9 cellular contexts compared by ENCODE assay signal in the genomic region with DNA sequence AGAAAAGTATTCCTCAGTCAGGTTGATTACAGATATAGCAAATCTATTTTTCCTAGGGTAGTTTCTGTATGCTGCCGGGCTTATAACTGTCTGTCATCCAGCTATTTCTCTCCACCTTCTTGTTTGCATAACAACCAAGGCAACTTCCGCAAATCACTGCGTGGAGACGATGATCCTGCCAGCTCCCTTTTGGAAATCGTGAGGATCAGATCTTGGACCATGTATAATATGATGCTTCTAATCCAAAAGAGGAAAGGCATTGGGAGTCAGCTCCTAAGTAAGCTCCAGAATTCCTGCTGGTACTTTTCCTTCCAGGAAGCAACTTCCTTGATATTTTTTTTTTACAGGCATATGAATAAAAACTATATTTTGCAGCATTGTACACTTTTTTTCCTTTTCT. TPM values are rescaled to one million over a fixed set of nuclear protein-coding genes. Genes with fewer than 3 reads are reported as not detected.
DNase-seq lines count a peak whose midpoint lies in the region; ATAC-seq and TF ChIP-seq lines count a peak whose summit lies in the region.
"Had no signal": no experiment of that assay in that cellular context is flagged by ENCODE, and none has a peak within 500 bp of the region (broad histone marks: within the 10 kb centered on the region; RNA-seq: fewer than 3 reads in every experiment).

No MANE protein-coding gene starts in this region.

- H3K9me3 ChIP-seq in Panc1 (ENCODE audit: control insufficient read depth, insufficient read depth, low read depth, low read length) (no peaks in the 10 kb centered on the region), trophoblast cell (ENCODE audit: insufficient read depth, low read depth, low read length) (no peaks in the 10 kb centered on the region)

- TF ChIP-seq CTCF in Panc1 (IDR thresholded peaks at IDR 0.05) (no peak), fibroblast of pulmonary artery (IDR thresholded peaks at IDR 0.05; ENCODE audit: low read length, missing control alignments) (no peak), neural crest cell (conservative IDR thresholded peaks at IDR 0.05) (no peak)

- no peaks in the 10 kb centered on the region for H3K79me2 ChIP-seq in trophoblast cell (ENCODE audit: control insufficient read depth, insufficient read depth, low read length, poor library complexity)

- H3K27ac Mint-ChIP-seq in neural crest cell (ENCODE audit: unreplicated experiment), result no peak overlapping the region

- H2BK12ac ChIP-seq in trophoblast cell (ENCODE audit: low read length), result no peak overlapping the region

- intact Hi-C loops in Panc1 (cut with micrococcal nuclease; ENCODE audit: unreplicated experiment), result loop anchor here (1.0 to 5.0 kb wide), 2 partner anchors 190 to 221 kb away; no protein-coding TSS in a partner anchor

- H3K4ac ChIP-seq in trophoblast cell (ENCODE audit: low read depth, low read length), result no peak overlapping the region

- peaks cover 16% of the 10 kb centered on the region for H3K4me1 Mint-ChIP-seq in neural crest cell

- peak overlapping the region; percentile 81 for H3K4me3 Mint-ChIP-seq in neural crest cell

- no peak overlapping the region for H3K14ac ChIP-seq in trophoblast cell (ENCODE audit: low read length)

- H2AK5ac ChIP-seq in trophoblast cell (ENCODE audit: low read length), result no peak overlapping the region

- no peaks in the 10 kb centered on the region for H3K79me1 ChIP-seq in trophoblast cell (ENCODE audit: low read length)

- H3K36me3 ChIP-seq in Panc1 (ENCODE audit: control insufficient read depth, insufficient read depth, low read length) (no peaks in the 10 kb centered on the region), trophoblast cell (ENCODE audit: control insufficient read depth in 1 of 2, insufficient read depth in 2 of 2, low read length in 2 of 2) (no peaks in the 10 kb centered on the region)

- no peak overlapping the region for H3K4me2 ChIP-seq in trophoblast cell (ENCODE audit: low read length)

- no peak overlapping the region for H4K12ac ChIP-seq in trophoblast cell (ENCODE audit: low read depth, low read length)

- DNase-seq in AG08395 (ENCODE audit: low spot score) (peak; percentile 17), Panc1 (ENCODE audit: low read depth, low spot score) (no peak), fibroblast of pulmonary artery (ENCODE audit: low read depth) (peak; percentile 76), neural crest cell (ENCODE audit: low read depth, low spot score) (no peak), GM03348 (ENCODE audit: low spot score) (no peak), trophoblast cell (no peak), HK-2 (ENCODE audit: unreplicated experiment) (no peak), occipital lobe (lab: John Stamatoyannopoulos, UW) (no peak)

- H3K27me3 ChIP-seq in Panc1 (ENCODE audit: control insufficient read depth, insufficient read depth, low read length), result peaks cover 12% of the 10 kb centered on the region
- H3K27me3 ChIP-seq in trophoblast cell (ENCODE audit: insufficient read depth, low read length), result no peaks in the 10 kb centered on the region

- H2AFZ ChIP-seq in trophoblast cell (ENCODE audit: insufficient read depth, low read length, poor library complexity), result no peak overlapping the region

- no CpG with 5 or more reads among the region's 5 CpGs for WGBS in trophoblast cell (ENCODE audit: extremely low coverage, insufficient coverage, insufficient read length)

- peaks cover 33% of the 10 kb centered on the region for H3K27me3 Mint-ChIP-seq in neural crest cell (ENCODE audit: low read depth)

- H3K4me3 ChIP-seq in Panc1 (ENCODE audit: low read depth in 2 of 2, low read length in 2 of 2) (peak overlapping the region; percentile 30 to 39; a peak in 2 of 4 replicates), fibroblast of pulmonary artery (replicated peaks; ENCODE audit: low read depth, low read length) (peak overlapping the region; percentile 79), trophoblast cell (ENCODE audit: low read depth, low read length) (no peak overlapping the region)
- H3K4me3 ChIP-seq: lung had no signal

- no peak for ATAC-seq in Panc1

- no peaks in the 10 kb centered on the region for H3K4me1 ChIP-seq in Panc1 (ENCODE audit: control insufficient read depth, insufficient read depth, low read length)
- no peaks in the 10 kb centered on the region for H3K4me1 ChIP-seq in trophoblast cell (ENCODE audit: control insufficient read depth in 1 of 2, insufficient read depth in 2 of 2, low read length in 2 of 2)

- no peak overlapping the region for H4K8ac ChIP-seq in trophoblast cell (ENCODE audit: low read depth, low read length)

- no peak overlapping the region for H3K23ac ChIP-seq in trophoblast cell (ENCODE audit: low read length)

- POLR2A ChIA-PET in Panc1 (lab: Charles Lee), result interaction anchor here (0.9 kb wide), 1 partner anchor 221 kb away, joined by 3 read pairs; no protein-coding TSS in a partner anchor

- in situ Hi-C loops in Panc1 (cut with HindIII; ENCODE audit: low pct_unique_long_range_greater_than_20kb, low sequenced_read_pairs), result no loop called here

- no peak overlapping the region for H4K91ac ChIP-seq in trophoblast cell (ENCODE audit: low read depth, low read length)

- H3K27ac ChIP-seq in Panc1 (ENCODE audit: low read length), result no peak overlapping the region
- H3K27ac ChIP-seq in trophoblast cell (ENCODE audit: low read depth, low read length), result no peak overlapping the region

- H3K9ac ChIP-seq in trophoblast cell (ENCODE audit: low read length), result no peak overlapping the region

- no TSS peak for BruUV-seq in Panc1 (replicated peaks; lab: Mats Ljungman, UMichigan)

- CTCF ChIA-PET in Panc1 (lab: Charles Lee), result interaction anchor here (0.6 to 1.2 kb wide), 2 partner anchors 189 to 215 kb away, joined by 3 read pairs; no protein-coding TSS in a partner anchor

- no peaks in the 10 kb centered on the region for H3K36me3 Mint-ChIP-seq in neural crest cell (ENCODE audit: low read depth)

- H3K18ac ChIP-seq in trophoblast cell (ENCODE audit: low read length), result no peak overlapping the region

- no peak overlapping the region for H2BK120ac ChIP-seq in trophoblast cell (ENCODE audit: insufficient read depth, low read length, poor library complexity)

- H2BK5ac ChIP-seq in trophoblast cell (ENCODE audit: low read depth, low read length, poor library complexity), result no peak overlapping the region

- no peaks in the 10 kb centered on the region for H3K9me3 Mint-ChIP-seq in neural crest cell

RNA-seq across cellular contexts. Expression of a gene that starts 0.4 kb away (rescaled TPM):
- total RNA-seq in Panc1 (2021; ENCODE audit: unreplicated experiment) (0.26 TPM), neural crest cell (0.75 and 0.84 TPM in 2 replicates), occipital lobe (1.9 TPM)
- 0.29 TPM for polyA plus RNA-seq in Panc1 (2012; ENCODE audit: insufficient read length)
- 18.8 and 18.9 TPM in 2 replicates for polyA plus RNA-seq in trophoblast cell (2013)

Comparison
In these comparisons a context has a peak if more than half of its experiments do, and no peak if none do; other contexts are left out.
1. DNase-seq: peak in AG08395 (single experiment) and fibroblast of pulmonary artery (single experiment); none in Panc1 (single experiment), neural crest cell (single experiment), GM03348 (single experiment), trophoblast cell (0 of 2), HK-2 (single experiment) and occipital lobe (single experiment).